In the genomic region with DNA sequence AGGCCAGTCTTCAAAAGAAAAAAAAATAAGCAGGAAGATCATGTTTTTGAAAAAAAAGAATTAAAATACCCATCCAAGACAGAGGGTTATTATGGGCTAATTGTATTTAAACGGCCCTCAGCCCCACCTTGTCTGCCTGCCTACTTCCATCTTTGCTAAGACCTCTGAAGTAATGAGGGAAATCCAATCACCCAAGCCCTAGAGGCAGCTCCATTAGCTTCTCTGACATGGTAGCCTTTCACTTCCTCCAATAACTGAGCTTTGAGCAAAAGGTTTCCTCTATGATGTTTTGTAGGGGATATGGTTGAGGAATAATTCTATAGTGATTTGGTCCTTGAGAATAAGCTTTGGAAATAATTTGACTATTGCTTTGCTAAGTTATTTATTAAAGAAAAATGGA, we compare ENCODE assay signal across 20 cellular contexts.
DNase-seq lines count a peak whose midpoint lies in the region; TF ChIP-seq lines count a peak whose summit lies in the region.
"Had no signal": no experiment of that assay in that cellular context is flagged by ENCODE, and none has a peak within 500 bp of the region (broad histone marks: within the 10 kb centered on the region; RNA-seq: fewer than 3 reads in every experiment).

No MANE protein-coding gene starts in this region.

- peak overlapping the region; percentile 21 for H2AFZ ChIP-seq in neural progenitor cell (replicated peaks)

- H3K4me2 ChIP-seq in neural progenitor cell, result peak overlapping the region; percentile 56

- no peak overlapping the region for H3K9ac ChIP-seq in neural progenitor cell

- H3K9me3 ChIP-seq in CD8-positive, alpha-beta memory T cell (ENCODE audit: low read length), result no peaks in the 10 kb centered on the region
- H3K9me3 ChIP-seq in neural progenitor cell (ENCODE audit: low read depth), result no peaks in the 10 kb centered on the region
- H3K9me3 ChIP-seq: ascending aorta, sigmoid colon, thoracic aorta had no signal

- peaks cover 82 to 99% (median 96%) of the 10 kb centered on the region in 3 donors for H3K4me1 Mint-ChIP-seq in CD8-positive, alpha-beta memory T cell
- H3K4me1 Mint-ChIP-seq in IgD-negative memory B cell (peaks cover 58 to 79% (median 66%) of the 10 kb centered on the region in 3 donors), brain (peaks cover 100% of the 10 kb centered on the region), neural progenitor cell (peaks cover 78% of the 10 kb centered on the region)

- peaks cover 14 to 73% (median 25%) of the 10 kb centered on the region in 3 donors for H3K36me3 Mint-ChIP-seq in CD8-positive, alpha-beta memory T cell
- H3K36me3 Mint-ChIP-seq in IgD-negative memory B cell (peaks cover 24% of the 10 kb centered on the region), brain (no peaks in the 10 kb centered on the region), neural progenitor cell (peaks cover 3% of the 10 kb centered on the region)

- H3K4me3 Mint-ChIP-seq in CD8-positive, alpha-beta memory T cell, result peak overlapping the region in 1 of 7 donors; percentile 18
- peak overlapping the region in 1 of 4 donors; percentile 6 for H3K4me3 Mint-ChIP-seq in IgD-negative memory B cell
- peak overlapping the region; percentile 82 to 90 (median 84) for H3K4me3 Mint-ChIP-seq in brain
- peak overlapping the region; percentile 91 for H3K4me3 Mint-ChIP-seq in neural progenitor cell
- H3K4me3 Mint-ChIP-seq: T-helper 1 cell treated with Interleukin-12 subunit alpha and Interleukin-12 subunit beta and Interleukin-4 antibody, amounts not matched to agents 30 μg/mL and 1 μg/mL, for 36 hours had no signal

- no peaks in the 10 kb centered on the region for H3K27me3 Mint-ChIP-seq in CD8-positive, alpha-beta memory T cell
- H3K27me3 Mint-ChIP-seq in IgD-negative memory B cell (no peaks in the 10 kb centered on the region), brain (peaks cover 3% of the 10 kb centered on the region), neural progenitor cell (ENCODE audit: insufficient read depth, low read depth) (peaks cover 2% of the 10 kb centered on the region)

- peaks cover 4% of the 10 kb centered on the region for H3K36me3 ChIP-seq in CD8-positive, alpha-beta memory T cell (ENCODE audit: insufficient read depth, low read length)
- no peaks in the 10 kb centered on the region for H3K36me3 ChIP-seq in neural progenitor cell
- H3K36me3 ChIP-seq: ascending aorta, sigmoid colon, thoracic aorta had no signal

- POLR2A ChIA-PET in CD8-positive, alpha-beta memory T cell (lab: Charles Lee), result no interaction called here

- no peaks in the 10 kb centered on the region for H3K79me2 ChIP-seq in neural progenitor cell (ENCODE audit: low read depth)

- H3K4me1 ChIP-seq in CD8-positive, alpha-beta memory T cell (ENCODE audit: insufficient read depth, low read length), result peaks cover 93% of the 10 kb centered on the region
- H3K4me1 ChIP-seq in neural progenitor cell, result peaks cover 46% of the 10 kb centered on the region
- H3K4me1 ChIP-seq: ascending aorta had no signal

- H3K27ac ChIP-seq in CD8-positive, alpha-beta memory T cell (ENCODE audit: low read depth, low read length), result no peak overlapping the region
- no peak overlapping the region for H3K27ac ChIP-seq in neural progenitor cell
- H3K27ac ChIP-seq: ascending aorta, HL-60, sigmoid colon, thoracic aorta had no signal

- CTCF ChIA-PET in CD8-positive, alpha-beta memory T cell (lab: Charles Lee), result interaction anchor here (0.9 kb wide), 1 partner anchor 90 kb away, joined by 3 read pairs; no protein-coding TSS in a partner anchor

- H3K27me3 ChIP-seq in CD8-positive, alpha-beta memory T cell (ENCODE audit: insufficient read depth, low read length, poor library complexity, severe bottlenecking), result no peaks in the 10 kb centered on the region
- no peaks in the 10 kb centered on the region for H3K27me3 ChIP-seq in neural progenitor cell
- H3K27me3 ChIP-seq: ascending aorta, sigmoid colon had no signal

- H3K27ac Mint-ChIP-seq in CD8-positive, alpha-beta memory T cell, result peak overlapping the region in 5 of 8 donors; percentile 44 to 73 (median 57)
- peak overlapping the region in 2 of 3 donors; percentile 36 to 80 for H3K27ac Mint-ChIP-seq in IgD-negative memory B cell
- peak overlapping the region in 4 of 5 experiments; percentile 39 to 97 (median 92) for H3K27ac Mint-ChIP-seq in brain
- H3K27ac Mint-ChIP-seq in neural progenitor cell, result peak overlapping the region; percentile 98
- H3K27ac Mint-ChIP-seq: T-helper 1 cell treated with Interleukin-12 subunit alpha and Interleukin-12 subunit beta and Interleukin-4 antibody, amounts not matched to agents 30 μg/mL and 1 μg/mL, for 36 hours had no signal

- no peak for TF ChIP-seq CTCF in brain (conservative IDR thresholded peaks at IDR 0.05)
- TF ChIP-seq CTCF in neural progenitor cell (IDR thresholded peaks at IDR 0.05), result no peak

- H3F3A ChIP-seq in neural progenitor cell (ENCODE audit: low read depth), result peaks cover 9% of the 10 kb centered on the region

- H3K4me3 ChIP-seq in CD8-positive, alpha-beta memory T cell (ENCODE audit: low read length), result no peak overlapping the region
- no peak overlapping the region for H3K4me3 ChIP-seq in neural progenitor cell
- H3K4me3 ChIP-seq: ascending aorta, sigmoid colon, thoracic aorta had no signal

- no peaks in the 10 kb centered on the region for H4K20me1 ChIP-seq in neural progenitor cell (ENCODE audit: low read depth)

- H3K9me3 Mint-ChIP-seq in CD8-positive, alpha-beta memory T cell, result no peaks in the 10 kb centered on the region
- H3K9me3 Mint-ChIP-seq in IgD-negative memory B cell, result peaks cover 0 to 4% (median 2%) of the 10 kb centered on the region in 3 donors
- H3K9me3 Mint-ChIP-seq in brain, result no peaks in the 10 kb centered on the region
- H3K9me3 Mint-ChIP-seq in neural progenitor cell, result no peaks in the 10 kb centered on the region

- no peak for DNase-seq in CD8-positive, alpha-beta memory T cell
- DNase-seq in neural progenitor cell (ENCODE audit: low spot score) (no peak), DMS153 treated with DMSO at 0.1 percent for 48 hours (lab: John Stamatoyannopoulos, UW; ENCODE audit: unreplicated experiment) (no peak), H4 (ENCODE audit: low spot score) (no peak)
- DNase-seq in stimulated activated CD4-positive, alpha-beta T cell treated with anti-CD3 and anti-CD28 coated beads, Interleukin-4, amount 100 ng/mL, for 1 hour, result no peak
- DNase-seq: activated effector memory CD4-positive, alpha-beta T cell treated with Interleukin-2 at 50 U/mL for 16 hours; cortex of kidney; erythroblast; KBM-7; NCI-H1105; NCI-H2171 treated with DMSO at 0.1 percent for 48 hours; Right ventricle myocardium superior; sigmoid colon; stimulated activated CD4-positive, alpha-beta T cell treated with anti-CD3 and anti-CD28 coated beads, Interleukin-2, amount 100 ng/mL, for 24 hours had no signal
